In the genomic region with DNA sequence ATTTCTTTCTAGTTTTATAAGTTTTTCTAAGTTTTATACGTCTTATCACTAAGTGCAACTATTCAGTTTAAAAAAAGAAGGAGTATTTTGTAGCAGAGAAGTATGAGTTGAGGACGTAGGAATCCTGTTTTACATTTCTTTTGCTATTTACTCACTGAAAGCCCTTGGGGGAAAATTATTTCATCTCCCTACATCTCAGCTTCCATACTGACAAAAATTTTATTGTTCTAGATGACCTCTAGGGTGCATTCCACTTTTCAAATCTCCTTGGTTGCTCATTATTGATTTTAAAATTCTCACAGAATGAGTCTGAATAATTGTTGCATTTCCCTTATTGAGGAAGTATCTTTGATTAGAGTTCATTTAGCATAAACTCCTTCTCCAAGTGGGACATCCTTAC, we compare ENCODE assay signal across 23 cellular contexts. TPM values are rescaled to one million over a fixed set of nuclear protein-coding genes. Genes with fewer than 3 reads are reported as not detected.
"Had no signal": no experiment of that assay in that cellular context is flagged by ENCODE, and none has a peak within 500 bp of the region (broad histone marks: within the 10 kb centered on the region; RNA-seq: fewer than 3 reads in every experiment).

No MANE protein-coding gene starts in this region.

- H3K4me1 Mint-ChIP-seq: activated CD4-positive, alpha-beta memory T cell treated with anti-CD3 and anti-CD28 coated beads, Interleukin-2, amount 10 ng/mL, durations not matched to agents 7 days and 5 days; activated CD4-positive, alpha-beta T cell treated with anti-CD3 and anti-CD28 coated beads, Interleukin-2, amount 10 ng/mL, durations not matched to agents 24 days and 14 days; activated CD8-positive, alpha-beta memory T cell treated with anti-CD3 and anti-CD28 coated beads, Interleukin-2, amount 10 ng/mL, durations not matched to agents 7 days and 5 days; activated naive CD4-positive, alpha-beta T cell treated with anti-CD3 and anti-CD28 coated beads, Interleukin-2, amount 10 ng/mL, durations not matched to agents 7 days and 5 days; stimulated activated effector memory CD8-positive, alpha-beta T cell treated with anti-CD3 and anti-CD28 coated beads, Interleukin-12 subunit alpha, Interleukin-12 subunit beta, amount 100 ng/mL, for 72 hours had no signal

- FAIRE-seq: endometrium, kidney had no signal

- H3K4me3 ChIP-seq: lower lobe of right lung, mucosa of descending colon, testis had no signal

- H3K4me3 Mint-ChIP-seq: activated CD4-positive, alpha-beta memory T cell treated with anti-CD3 and anti-CD28 coated beads, Interleukin-2, amount 10 ng/mL, durations not matched to agents 7 days and 5 days; activated CD4-positive, alpha-beta T cell treated with anti-CD3 and anti-CD28 coated beads, Interleukin-2, amount 10 ng/mL, durations not matched to agents 24 days and 14 days; activated CD8-positive, alpha-beta memory T cell treated with anti-CD3 and anti-CD28 coated beads, Interleukin-2, amount 10 ng/mL, durations not matched to agents 7 days and 5 days; activated naive CD4-positive, alpha-beta T cell treated with anti-CD3 and anti-CD28 coated beads, Interleukin-2, amount 10 ng/mL, durations not matched to agents 7 days and 5 days; dendritic cell treated with granulocyte-macrophage colony-stimulating factor and Interleukin-4, amounts not matched to agents 40 ng/mL and 50 ng/mL, for 4 days; stimulated activated effector memory CD8-positive, alpha-beta T cell treated with anti-CD3 and anti-CD28 coated beads, Interleukin-12 subunit alpha, Interleukin-12 subunit beta, amount 100 ng/mL, for 72 hours had no signal

- DNase-seq: activated CD4-positive, alpha-beta memory T cell treated with anti-CD3 and anti-CD28 coated beads, Interleukin-2, amount 10 ng/mL, durations not matched to agents 7 days and 5 days; activated CD4-positive, alpha-beta T cell treated with anti-CD3 and anti-CD28 coated beads, Interleukin-2, amount 10 ng/mL, durations not matched to agents 24 days and 14 days; activated CD8-positive, alpha-beta memory T cell treated with anti-CD3 and anti-CD28 coated beads, Interleukin-2, amount 10 ng/mL, durations not matched to agents 7 days and 5 days; activated effector memory CD4-positive, alpha-beta T cell treated with anti-CD3 and anti-CD28 coated beads, Interleukin-2, amount 50 U/mL, for 16 hours; activated naive CD4-positive, alpha-beta T cell treated with anti-CD3 and anti-CD28 coated beads, Interleukin-2, amount 10 ng/mL, durations not matched to agents 7 days and 5 days; activated T-cell treated with anti-CD3 and anti-CD28 coated beads for 4 hours; aorta; brain microvascular endothelial cell; caudate nucleus; effector CD4-positive, alpha-beta T cell; lower lobe of right lung; mesendoderm; mucosa of descending colon; naive B cell; right cardiac atrium; stimulated activated CD4-positive, alpha-beta T cell treated with anti-CD3 and anti-CD28 coated beads, Interleukin-2, amount 100 ng/mL, for 24 hours; testis had no signal

- H3K27ac ChIP-seq: brain microvascular endothelial cell had no signal

- H3K9me3 ChIP-seq: lower lobe of right lung, testis had no signal

- H3K36me3 Mint-ChIP-seq: activated CD8-positive, alpha-beta memory T cell treated with anti-CD3 and anti-CD28 coated beads, Interleukin-2, amount 10 ng/mL, durations not matched to agents 7 days and 5 days; activated naive CD4-positive, alpha-beta T cell treated with anti-CD3 and anti-CD28 coated beads, Interleukin-2, amount 10 ng/mL, durations not matched to agents 7 days and 5 days; stimulated activated effector memory CD8-positive, alpha-beta T cell treated with anti-CD3 and anti-CD28 coated beads, Interleukin-12 subunit alpha, Interleukin-12 subunit beta, amount 100 ng/mL, for 72 hours had no signal

- H3K27me3 ChIP-seq: brain microvascular endothelial cell, testis had no signal

- H3K36me3 ChIP-seq: brain microvascular endothelial cell, lower lobe of right lung had no signal

- H3K27ac Mint-ChIP-seq: activated CD4-positive, alpha-beta memory T cell treated with anti-CD3 and anti-CD28 coated beads, Interleukin-2, amount 10 ng/mL, durations not matched to agents 7 days and 5 days; activated CD4-positive, alpha-beta T cell treated with anti-CD3 and anti-CD28 coated beads, Interleukin-2, amount 10 ng/mL, durations not matched to agents 24 days and 14 days; activated CD8-positive, alpha-beta memory T cell treated with anti-CD3 and anti-CD28 coated beads, Interleukin-2, amount 10 ng/mL, durations not matched to agents 7 days and 5 days; activated naive CD4-positive, alpha-beta T cell treated with anti-CD3 and anti-CD28 coated beads, Interleukin-2, amount 10 ng/mL, durations not matched to agents 7 days and 5 days; dendritic cell treated with granulocyte-macrophage colony-stimulating factor and Interleukin-4, amounts not matched to agents 40 ng/mL and 50 ng/mL, for 4 days; stimulated activated effector memory CD8-positive, alpha-beta T cell treated with anti-CD3 and anti-CD28 coated beads, Interleukin-12 subunit alpha, Interleukin-12 subunit beta, amount 100 ng/mL, for 72 hours had no signal

- H3K27me3 Mint-ChIP-seq: activated CD4-positive, alpha-beta memory T cell treated with anti-CD3 and anti-CD28 coated beads, Interleukin-2, amount 10 ng/mL, durations not matched to agents 7 days and 5 days; activated CD8-positive, alpha-beta memory T cell treated with anti-CD3 and anti-CD28 coated beads, Interleukin-2, amount 10 ng/mL, durations not matched to agents 7 days and 5 days; activated naive CD4-positive, alpha-beta T cell treated with anti-CD3 and anti-CD28 coated beads, Interleukin-2, amount 10 ng/mL, durations not matched to agents 7 days and 5 days; naive B cell had no signal

- ATAC-seq: activated CD4-positive, CD25-positive, alpha-beta regulatory T cell treated with anti-CD3 and anti-CD28 coated beads, Interleukin-2, amount 50 U/mL, for 24 hours; activated CD8-positive, alpha-beta memory T cell treated with anti-CD3 and anti-CD28 coated beads, Interleukin-2, amount 10 ng/mL, durations not matched to agents 7 days and 5 days; lower lobe of right lung; mucosa of descending colon; right cardiac atrium; stimulated activated effector memory CD8-positive, alpha-beta T cell treated with anti-CD3 and anti-CD28 coated beads, Interleukin-12 subunit alpha, Interleukin-12 subunit beta, amount 100 ng/mL, for 72 hours had no signal

RNA-seq across cellular contexts. Expression of gene PDK4, which starts 14.9 kb away (rescaled TPM):
- total RNA-seq: activated CD4-positive, alpha-beta memory T cell treated with anti-CD3 and anti-CD28 coated beads, Interleukin-2, amount 10 ng/mL, durations not matched to agents 7 days and 5 days; activated CD4-positive, alpha-beta T cell treated with anti-CD3 and anti-CD28 coated beads, Interleukin-2, amount 10 ng/mL, durations not matched to agents 24 days and 14 days; activated CD8-positive, alpha-beta memory T cell treated with anti-CD3 and anti-CD28 coated beads, Interleukin-2, amount 10 ng/mL, durations not matched to agents 7 days and 5 days; T-helper 2 cell treated with Interferon-gamma antibody and Interleukin-4, amounts not matched to agents 100 ng/mL and 5 ng/mL, for 36 hours had no signal
